In genomic region chr6:108562503-108562993, GRCh38 we compare ENCODE assay signal across 1 cellular context.
A peak's percentile ranks its signal among the peaks of the same experiment; 100 is the strongest.
TF ChIP-seq lines count a peak whose summit lies in the region.

No MANE protein-coding gene starts in this region.

TF ChIP-seq in HepG2, 621 proteins besides CTCF, POLR2A, EP300 and RAD21 (continued from another document and continues in another):
- no peak for TF ChIP-seq ZNF704 (CRISPR knock-in tag; IDR thresholded peaks at IDR 0.05; ENCODE audit: borderline replicate concordance)
- TF ChIP-seq, protein P1, sequence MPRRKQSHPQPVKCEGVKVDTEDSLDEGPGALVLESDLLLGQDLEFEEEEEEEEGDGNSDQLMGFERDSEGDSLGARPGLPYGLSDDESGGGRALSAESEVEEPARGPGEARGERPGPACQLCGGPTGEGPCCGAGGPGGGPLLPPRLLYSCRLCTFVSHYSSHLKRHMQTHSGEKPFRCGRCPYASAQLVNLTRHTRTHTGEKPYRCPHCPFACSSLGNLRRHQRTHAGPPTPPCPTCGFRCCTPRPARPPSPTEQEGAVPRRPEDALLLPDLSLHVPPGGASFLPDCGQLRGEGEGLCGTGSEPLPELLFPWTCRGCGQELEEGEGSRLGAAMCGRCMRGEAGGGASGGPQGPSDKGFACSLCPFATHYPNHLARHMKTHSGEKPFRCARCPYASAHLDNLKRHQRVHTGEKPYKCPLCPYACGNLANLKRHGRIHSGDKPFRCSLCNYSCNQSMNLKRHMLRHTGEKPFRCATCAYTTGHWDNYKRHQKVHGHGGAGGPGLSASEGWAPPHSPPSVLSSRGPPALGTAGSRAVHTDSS (CRISPR knock-in tag; conservative IDR thresholded peaks at IDR 0.05) = no peak
- no peak for TF ChIP-seq IKZF1 (IDR thresholded peaks at IDR 0.05)
- TF ChIP-seq JUND (CRISPR knock-in tag; IDR thresholded peaks at IDR 0.05) = no peak
- no peak for TF ChIP-seq ZSCAN30 (CRISPR knock-in tag; IDR thresholded peaks at IDR 0.05)
- TF ChIP-seq MLLT10 (CRISPR knock-in tag; IDR thresholded peaks at IDR 0.05) = no peak
- TF ChIP-seq HCFC1 (IDR thresholded peaks at IDR 0.05; ENCODE audit: low read depth, low read length) = no peak
- TF ChIP-seq, protein P2, sequence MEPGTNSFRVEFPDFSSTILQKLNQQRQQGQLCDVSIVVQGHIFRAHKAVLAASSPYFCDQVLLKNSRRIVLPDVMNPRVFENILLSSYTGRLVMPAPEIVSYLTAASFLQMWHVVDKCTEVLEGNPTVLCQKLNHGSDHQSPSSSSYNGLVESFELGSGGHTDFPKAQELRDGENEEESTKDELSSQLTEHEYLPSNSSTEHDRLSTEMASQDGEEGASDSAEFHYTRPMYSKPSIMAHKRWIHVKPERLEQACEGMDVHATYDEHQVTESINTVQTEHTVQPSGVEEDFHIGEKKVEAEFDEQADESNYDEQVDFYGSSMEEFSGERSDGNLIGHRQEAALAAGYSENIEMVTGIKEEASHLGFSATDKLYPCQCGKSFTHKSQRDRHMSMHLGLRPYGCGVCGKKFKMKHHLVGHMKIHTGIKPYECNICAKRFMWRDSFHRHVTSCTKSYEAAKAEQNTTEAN (CRISPR knock-in tag; conservative IDR thresholded peaks at IDR 0.05) = no peak
- TF ChIP-seq, protein P3, sequence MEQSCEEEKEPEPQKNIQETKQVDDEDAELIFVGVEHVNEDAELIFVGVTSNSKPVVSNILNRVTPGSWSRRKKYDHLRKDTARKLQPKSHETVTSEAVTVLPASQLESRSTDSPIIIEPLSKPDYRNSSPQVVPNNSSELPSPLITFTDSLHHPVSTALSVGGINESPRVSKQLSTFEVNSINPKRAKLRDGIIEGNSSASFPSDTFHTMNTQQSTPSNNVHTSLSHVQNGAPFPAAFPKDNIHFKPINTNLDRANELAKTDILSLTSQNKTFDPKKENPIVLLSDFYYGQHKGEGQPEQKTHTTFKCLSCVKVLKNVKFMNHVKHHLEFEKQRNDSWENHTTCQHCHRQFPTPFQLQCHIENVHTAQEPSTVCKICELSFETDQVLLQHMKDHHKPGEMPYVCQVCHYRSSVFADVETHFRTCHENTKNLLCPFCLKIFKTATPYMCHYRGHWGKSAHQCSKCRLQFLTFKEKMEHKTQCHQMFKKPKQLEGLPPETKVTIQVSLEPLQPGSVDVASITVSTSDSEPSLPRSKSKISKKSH (CRISPR knock-in tag; IDR thresholded peaks at IDR 0.05; ENCODE audit: borderline replicate concordance) = no peak
- TF ChIP-seq ZNF432 (CRISPR knock-in tag; IDR thresholded peaks at IDR 0.05; ENCODE audit: borderline replicate concordance) = no peak
- no peak for TF ChIP-seq FOXK2 (IDR thresholded peaks at IDR 0.05)
- TF ChIP-seq, protein P4, sequence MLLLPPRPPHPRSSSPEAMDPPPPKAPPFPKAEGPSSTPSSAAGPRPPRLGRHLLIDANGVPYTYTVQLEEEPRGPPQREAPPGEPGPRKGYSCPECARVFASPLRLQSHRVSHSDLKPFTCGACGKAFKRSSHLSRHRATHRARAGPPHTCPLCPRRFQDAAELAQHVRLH (CRISPR knock-in tag; IDR thresholded peaks at IDR 0.05; ENCODE audit: borderline replicate concordance, low read depth) = 0 out of 2 replicates have a peak, but pooled peaks have one; percentile 25
- TF ChIP-seq THAP11 (CRISPR knock-in tag; IDR thresholded peaks at IDR 0.05) = 0 out of 2 replicates have a peak, but pooled peaks have one; percentile 56
- no peak for TF ChIP-seq ZNF431 (CRISPR knock-in tag; IDR thresholded peaks at IDR 0.05; ENCODE audit: borderline replicate concordance, low read depth)
- TF ChIP-seq E2F5 (CRISPR knock-in tag; conservative IDR thresholded peaks at IDR 0.05) = no peak
- TF ChIP-seq DPF2 (CRISPR knock-in tag; IDR thresholded peaks at IDR 0.05; ENCODE audit: borderline replicate concordance, low read depth) = no peak
- no peak for TF ChIP-seq ZNF446 (CRISPR knock-in tag; IDR thresholded peaks at IDR 0.05)
- TF ChIP-seq ZNF224 (CRISPR knock-in tag; IDR thresholded peaks at IDR 0.05) = peak; percentile 73; the same call in 1 of the 2 replicates
- TF ChIP-seq NFKB2 (CRISPR knock-in tag; IDR thresholded peaks at IDR 0.05; ENCODE audit: borderline replicate concordance) = peak; percentile 56; the same call in 1 of the 2 replicates
- TF ChIP-seq ZBTB3 (CRISPR knock-in tag; IDR thresholded peaks at IDR 0.05; ENCODE audit: borderline replicate concordance, low read depth) = no peak
- peak; percentile 85 for TF ChIP-seq ZNF781 (CRISPR knock-in tag; IDR thresholded peaks at IDR 0.05; ENCODE audit: borderline replicate concordance, not compliant biosample characterization)
- TF ChIP-seq NFKBIZ (CRISPR knock-in tag; IDR thresholded peaks at IDR 0.05) = no peak
- no peak for TF ChIP-seq GFI1 (CRISPR knock-in tag; IDR thresholded peaks at IDR 0.05; ENCODE audit: borderline replicate concordance)
- no peak for TF ChIP-seq ZFP62 (CRISPR knock-in tag; IDR thresholded peaks at IDR 0.05)
- peak; percentile 4; the same call in 1 of the 2 replicates for TF ChIP-seq HNF4G (IDR thresholded peaks at IDR 0.05; ENCODE audit: borderline replicate concordance, low read depth, low read length)
- TF ChIP-seq HNF4G (CRISPR knock-in tag; IDR thresholded peaks at IDR 0.05; ENCODE audit: borderline replicate concordance, low read depth) = no peak
- no peak for TF ChIP-seq ZNF749 (CRISPR knock-in tag; IDR thresholded peaks at IDR 0.05; ENCODE audit: borderline replicate concordance)
- no peak for TF ChIP-seq SIN3B (IDR thresholded peaks at IDR 0.05; ENCODE audit: low read length)
- no peak; the same call in 1 of the 2 replicates for TF ChIP-seq ZNF264 (CRISPR knock-in tag; IDR thresholded peaks at IDR 0.05)
- no peak; the same call in 1 of the 2 replicates for TF ChIP-seq ZNF788 (CRISPR knock-in tag; IDR thresholded peaks at IDR 0.05; ENCODE audit: borderline replicate concordance)
- TF ChIP-seq HDAC1 (CRISPR knock-in tag; IDR thresholded peaks at IDR 0.05) = peak; percentile 77
- no peak for TF ChIP-seq TRIM24 (CRISPR knock-in tag; IDR thresholded peaks at IDR 0.05)
- TF ChIP-seq ZNF383 (CRISPR knock-in tag; IDR thresholded peaks at IDR 0.05; ENCODE audit: borderline replicate concordance) = no peak
- TF ChIP-seq, protein P5, sequence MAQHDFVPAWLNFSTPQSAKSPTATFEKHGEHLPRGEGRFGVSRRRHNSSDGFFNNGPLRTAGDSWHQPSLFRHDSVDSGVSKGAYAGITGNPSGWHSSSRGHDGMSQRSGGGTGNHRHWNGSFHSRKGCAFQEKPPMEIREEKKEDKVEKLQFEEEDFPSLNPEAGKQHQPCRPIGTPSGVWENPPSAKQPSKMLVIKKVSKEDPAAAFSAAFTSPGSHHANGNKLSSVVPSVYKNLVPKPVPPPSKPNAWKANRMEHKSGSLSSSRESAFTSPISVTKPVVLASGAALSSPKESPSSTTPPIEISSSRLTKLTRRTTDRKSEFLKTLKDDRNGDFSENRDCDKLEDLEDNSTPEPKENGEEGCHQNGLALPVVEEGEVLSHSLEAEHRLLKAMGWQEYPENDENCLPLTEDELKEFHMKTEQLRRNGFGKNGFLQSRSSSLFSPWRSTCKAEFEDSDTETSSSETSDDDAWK (CRISPR knock-in tag; IDR thresholded peaks at IDR 0.05) = no peak
- peak; percentile 58; the same call in 1 of the 2 replicates for TF ChIP-seq KLF9 (CRISPR knock-in tag; IDR thresholded peaks at IDR 0.05; ENCODE audit: low read depth)
- TF ChIP-seq, protein P6, sequence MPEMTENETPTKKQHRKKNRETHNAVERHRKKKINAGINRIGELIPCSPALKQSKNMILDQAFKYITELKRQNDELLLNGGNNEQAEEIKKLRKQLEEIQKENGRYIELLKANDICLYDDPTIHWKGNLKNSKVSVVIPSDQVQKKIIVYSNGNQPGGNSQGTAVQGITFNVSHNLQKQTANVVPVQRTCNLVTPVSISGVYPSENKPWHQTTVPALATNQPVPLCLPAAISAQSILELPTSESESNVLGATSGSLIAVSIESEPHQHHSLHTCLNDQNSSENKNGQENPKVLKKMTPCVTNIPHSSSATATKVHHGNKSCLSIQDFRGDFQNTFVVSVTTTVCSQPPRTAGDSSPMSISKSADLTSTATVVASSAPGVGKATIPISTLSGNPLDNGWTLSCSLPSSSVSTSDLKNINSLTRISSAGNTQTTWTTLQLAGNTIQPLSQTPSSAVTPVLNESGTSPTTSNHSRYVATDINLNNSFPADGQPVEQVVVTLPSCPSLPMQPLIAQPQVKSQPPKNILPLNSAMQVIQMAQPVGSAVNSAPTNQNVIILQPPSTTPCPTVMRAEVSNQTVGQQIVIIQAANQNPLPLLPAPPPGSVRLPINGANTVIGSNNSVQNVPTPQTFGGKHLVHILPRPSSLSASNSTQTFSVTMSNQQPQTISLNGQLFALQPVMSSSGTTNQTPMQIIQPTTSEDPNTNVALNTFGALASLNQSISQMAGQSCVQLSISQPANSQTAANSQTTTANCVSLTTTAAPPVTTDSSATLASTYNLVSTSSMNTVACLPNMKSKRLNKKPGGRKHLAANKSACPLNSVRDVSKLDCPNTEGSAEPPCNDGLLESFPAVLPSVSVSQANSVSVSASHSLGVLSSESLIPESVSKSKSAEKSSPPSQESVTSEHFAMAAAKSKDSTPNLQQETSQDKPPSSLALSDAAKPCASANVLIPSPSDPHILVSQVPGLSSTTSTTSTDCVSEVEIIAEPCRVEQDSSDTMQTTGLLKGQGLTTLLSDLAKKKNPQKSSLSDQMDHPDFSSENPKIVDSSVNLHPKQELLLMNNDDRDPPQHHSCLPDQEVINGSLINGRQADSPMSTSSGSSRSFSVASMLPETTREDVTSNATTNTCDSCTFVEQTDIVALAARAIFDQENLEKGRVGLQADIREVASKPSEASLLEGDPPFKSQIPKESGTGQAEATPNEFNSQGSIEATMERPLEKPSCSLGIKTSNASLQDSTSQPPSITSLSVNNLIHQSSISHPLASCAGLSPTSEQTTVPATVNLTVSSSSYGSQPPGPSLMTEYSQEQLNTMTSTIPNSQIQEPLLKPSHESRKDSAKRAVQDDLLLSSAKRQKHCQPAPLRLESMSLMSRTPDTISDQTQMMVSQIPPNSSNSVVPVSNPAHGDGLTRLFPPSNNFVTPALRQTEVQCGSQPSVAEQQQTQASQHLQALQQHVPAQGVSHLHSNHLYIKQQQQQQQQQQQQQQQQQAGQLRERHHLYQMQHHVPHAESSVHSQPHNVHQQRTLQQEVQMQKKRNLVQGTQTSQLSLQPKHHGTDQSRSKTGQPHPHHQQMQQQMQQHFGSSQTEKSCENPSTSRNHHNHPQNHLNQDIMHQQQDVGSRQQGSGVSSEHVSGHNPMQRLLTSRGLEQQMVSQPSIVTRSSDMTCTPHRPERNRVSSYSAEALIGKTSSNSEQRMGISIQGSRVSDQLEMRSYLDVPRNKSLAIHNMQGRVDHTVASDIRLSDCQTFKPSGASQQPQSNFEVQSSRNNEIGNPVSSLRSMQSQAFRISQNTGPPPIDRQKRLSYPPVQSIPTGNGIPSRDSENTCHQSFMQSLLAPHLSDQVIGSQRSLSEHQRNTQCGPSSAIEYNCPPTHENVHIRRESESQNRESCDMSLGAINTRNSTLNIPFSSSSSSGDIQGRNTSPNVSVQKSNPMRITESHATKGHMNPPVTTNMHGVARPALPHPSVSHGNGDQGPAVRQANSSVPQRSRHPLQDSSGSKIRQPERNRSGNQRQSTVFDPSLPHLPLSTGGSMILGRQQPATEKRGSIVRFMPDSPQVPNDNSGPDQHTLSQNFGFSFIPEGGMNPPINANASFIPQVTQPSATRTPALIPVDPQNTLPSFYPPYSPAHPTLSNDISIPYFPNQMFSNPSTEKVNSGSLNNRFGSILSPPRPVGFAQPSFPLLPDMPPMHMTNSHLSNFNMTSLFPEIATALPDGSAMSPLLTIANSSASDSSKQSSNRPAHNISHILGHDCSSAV (CRISPR knock-in tag; IDR thresholded peaks at IDR 0.05; ENCODE audit: borderline replicate concordance) = no peak
- TF ChIP-seq, protein P7, sequence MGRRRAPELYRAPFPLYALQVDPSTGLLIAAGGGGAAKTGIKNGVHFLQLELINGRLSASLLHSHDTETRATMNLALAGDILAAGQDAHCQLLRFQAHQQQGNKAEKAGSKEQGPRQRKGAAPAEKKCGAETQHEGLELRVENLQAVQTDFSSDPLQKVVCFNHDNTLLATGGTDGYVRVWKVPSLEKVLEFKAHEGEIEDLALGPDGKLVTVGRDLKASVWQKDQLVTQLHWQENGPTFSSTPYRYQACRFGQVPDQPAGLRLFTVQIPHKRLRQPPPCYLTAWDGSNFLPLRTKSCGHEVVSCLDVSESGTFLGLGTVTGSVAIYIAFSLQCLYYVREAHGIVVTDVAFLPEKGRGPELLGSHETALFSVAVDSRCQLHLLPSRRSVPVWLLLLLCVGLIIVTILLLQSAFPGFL (CRISPR knock-in tag; IDR thresholded peaks at IDR 0.05) = no peak
- no peak for TF ChIP-seq CREB3 (CRISPR knock-in tag; IDR thresholded peaks at IDR 0.05)
- peak; percentile 39; the same call in 1 of the 2 replicates for TF ChIP-seq ZFP41 (CRISPR knock-in tag; IDR thresholded peaks at IDR 0.05; ENCODE audit: borderline replicate concordance)
- TF ChIP-seq ZNF607 (CRISPR knock-in tag; IDR thresholded peaks at IDR 0.05; ENCODE audit: borderline replicate concordance) = 0 out of 2 replicates have a peak, but pooled peaks have one; percentile 54
- no peak for TF ChIP-seq ZFP90 (CRISPR knock-in tag; IDR thresholded peaks at IDR 0.05; ENCODE audit: borderline replicate concordance)
- TF ChIP-seq HOXA7 (CRISPR knock-in tag; IDR thresholded peaks at IDR 0.05) = no peak
- TF ChIP-seq ZIK1 (CRISPR knock-in tag; IDR thresholded peaks at IDR 0.05; ENCODE audit: borderline replicate concordance, low read depth) = no peak
- no peak; the same call in 1 of the 2 replicates for TF ChIP-seq HNF4A (CRISPR knock-in tag; IDR thresholded peaks at IDR 0.05)
- TF ChIP-seq TBP (CRISPR knock-in tag; IDR thresholded peaks at IDR 0.05) = no peak
